In genomic region chr4:82462415-82462831, GRCh38 we compare ENCODE assay signal across 7 cellular contexts. TPM values are rescaled to one million over a fixed set of nuclear protein-coding genes. Genes with fewer than 3 reads are reported as not detected.
DNase-seq lines count a peak whose midpoint lies in the region; ATAC-seq, FAIRE-seq and TF ChIP-seq lines count a peak whose summit lies in the region.

No MANE protein-coding gene starts in this region.

- H3K36me3 Mint-ChIP-seq in T-helper 2 cell treated with Interferon-gamma antibody and Interleukin-4, amounts not matched to agents 5 μg/mL and 100 μg/mL, for 36 hours (ENCODE audit: low read depth) = peaks cover 18% of the 10 kb centered on the region
- H3K36me3 Mint-ChIP-seq in astrocyte (ENCODE audit: low read depth, unreplicated experiment) = peaks cover 5% of the 10 kb centered on the region

- H3K9ac ChIP-seq in astrocyte (ENCODE audit: low read length) = no peak overlapping the region

- H3K4me3 ChIP-seq in astrocyte (ENCODE audit: insufficient read depth, low read depth, low read length) (no peak overlapping the region), small intestine (ENCODE audit: low read depth in 1 of 2, low read length in 2 of 2) (no peak overlapping the region)

- FAIRE-seq in astrocyte (lab: Jason Lieb, UNC) (no peak), small intestine (lab: Jason Lieb, UNC) (no peak)

- H3K27ac ChIP-seq in astrocyte (ENCODE audit: low read depth, low read length) = no peak overlapping the region
- H3K27ac ChIP-seq in small intestine (ENCODE audit: low read depth in 1 of 2, low read length in 1 of 2) = no peak overlapping the region

- H3K27me3 Mint-ChIP-seq in T-helper 2 cell treated with Interferon-gamma antibody and Interleukin-4, amounts not matched to agents 5 μg/mL and 100 μg/mL, for 36 hours (ENCODE audit: low read depth) = no peaks in the 10 kb centered on the region
- no peaks in the 10 kb centered on the region for H3K27me3 Mint-ChIP-seq in astrocyte (ENCODE audit: low read depth, unreplicated experiment)

- H3K4me2 ChIP-seq in astrocyte (ENCODE audit: low read length) = no peak overlapping the region

- no peaks in the 10 kb centered on the region for H3K9me3 Mint-ChIP-seq in T-helper 2 cell treated with Interferon-gamma antibody and Interleukin-4, amounts not matched to agents 5 μg/mL and 100 μg/mL, for 36 hours
- H3K9me3 Mint-ChIP-seq in astrocyte (ENCODE audit: unreplicated experiment) = no peaks in the 10 kb centered on the region

- no peak overlapping the region for H2AFZ ChIP-seq in astrocyte (ENCODE audit: low read depth, low read length)

- H3K4me1 ChIP-seq in astrocyte (ENCODE audit: insufficient read depth, low read length) = no peaks in the 10 kb centered on the region
- no peaks in the 10 kb centered on the region for H3K4me1 ChIP-seq in small intestine (ENCODE audit: control insufficient read depth in 2 of 2, insufficient read depth in 1 of 2, low read depth in 1 of 2, low read length in 1 of 2)

- no peak overlapping the region for H3K4me3 Mint-ChIP-seq in T-helper 2 cell treated with Interferon-gamma antibody and Interleukin-4, amounts not matched to agents 5 μg/mL and 100 μg/mL, for 36 hours
- H3K4me3 Mint-ChIP-seq in astrocyte (ENCODE audit: unreplicated experiment) = no peak overlapping the region

- H3K79me2 ChIP-seq in astrocyte (ENCODE audit: insufficient read depth, low read length) = no peaks in the 10 kb centered on the region

- DNase-seq in GM13977 (ENCODE audit: low spot score) (peak; percentile 71), NCI-H1436 (lab: John Stamatoyannopoulos, UW) (peak; percentile 83), astrocyte (ENCODE audit: low read depth) (peak; percentile 46), hippocampal formation (lab: John Stamatoyannopoulos, UW) (peak; percentile 72 to 86), small intestine (peak; percentile 82)
- peak; percentile 62 for DNase-seq in T-helper 2 cell treated with Interferon-gamma antibody and Interleukin-4, amounts not matched to agents 5 μg/mL and 100 μg/mL, for 36 hours (ENCODE audit: low spot score)

- peak; percentile 85 for TF ChIP-seq CTCF in GM13977 (IDR thresholded peaks at IDR 0.05; ENCODE audit: extremely low read depth, insufficient read depth, missing control alignments)
- TF ChIP-seq CTCF in astrocyte (IDR thresholded peaks at IDR 0.05; ENCODE audit: insufficient read depth, low read depth, low read length) = peak; percentile 72

- 8 to 12% (median 8%) methylated on average over 5 to 7 of the region's 7 CpGs for WGBS in small intestine, 3 donors

- ATAC-seq in HG02840 (IDR thresholded peaks at IDR 0.05; ENCODE audit: low FRiP score, unreplicated experiment) = peak; percentile 56

- H3K9me3 ChIP-seq in astrocyte (ENCODE audit: insufficient read depth, low read depth, low read length) = no peaks in the 10 kb centered on the region
- no peaks in the 10 kb centered on the region for H3K9me3 ChIP-seq in small intestine (ENCODE audit: control insufficient read depth, low read depth)

- H4K20me1 ChIP-seq in astrocyte (ENCODE audit: insufficient read depth, low read length) = no peaks in the 10 kb centered on the region

- H3K36me3 ChIP-seq in astrocyte (ENCODE audit: insufficient read depth, low read length) = peaks cover 23% of the 10 kb centered on the region
- H3K36me3 ChIP-seq in small intestine (ENCODE audit: control insufficient read depth in 2 of 2, insufficient read depth in 2 of 2, low read length in 2 of 2) = peaks cover 2 to 3% of the 10 kb centered on the region in 2 donors

- no peak overlapping the region for H3K27ac Mint-ChIP-seq in T-helper 2 cell treated with Interferon-gamma antibody and Interleukin-4, amounts not matched to agents 5 μg/mL and 100 μg/mL, for 36 hours
- H3K27ac Mint-ChIP-seq in astrocyte (ENCODE audit: unreplicated experiment) = no peak overlapping the region

- H3K4me1 Mint-ChIP-seq in T-helper 2 cell treated with Interferon-gamma antibody and Interleukin-4, amounts not matched to agents 5 μg/mL and 100 μg/mL, for 36 hours (ENCODE audit: low read depth) = no peaks in the 10 kb centered on the region
- peaks cover 9% of the 10 kb centered on the region for H3K4me1 Mint-ChIP-seq in astrocyte (ENCODE audit: low read depth, unreplicated experiment)

- in situ Hi-C loops in GM13977 (cut with MboI; ENCODE audit: low pct_unique_long_range_greater_than_20kb, low sequenced_read_pairs, unreplicated experiment) = loop anchor here (10.0 to 25.0 kb wide), 3 partner anchors 292 to 825 kb away; partner anchors contain the start of gene COQ2

- H3K27me3 ChIP-seq in astrocyte (ENCODE audit: insufficient read depth, low read length) = no peaks in the 10 kb centered on the region
- no peaks in the 10 kb centered on the region for H3K27me3 ChIP-seq in small intestine (ENCODE audit: control insufficient read depth in 2 of 2, insufficient read depth in 2 of 2, low read length in 2 of 2)

RNA-seq across cellular contexts. Expression of gene ENOPH1, which starts 32.0 kb away (rescaled TPM):
- 32.0 and 32.6 TPM in 2 replicates for total RNA-seq in astrocyte
- 10 to 100 TPM; 25.3 to 45.1 (median 30.3) TPM for polyA plus RNA-seq in small intestine

RNA-seq across cellular contexts. Expression of gene HNRNPDL, which starts 32.2 kb away (rescaled TPM):
- 205 and 220 TPM in 2 replicates for total RNA-seq in astrocyte
- 100 to 1,000 TPM in 2 of 3 donors, 10 to 100 TPM in 1; 96.6 to 206 (median 111) TPM for polyA plus RNA-seq in small intestine
